ENCODE assay signal across 1 cellular context in genomic region chr4:38870098-38870850, GRCh38.
TF ChIP-seq lines count a peak whose summit lies in the region.

No MANE protein-coding gene starts in this region.

TF ChIP-seq in HepG2, 621 proteins besides CTCF, POLR2A, EP300 and RAD21:
- TF ChIP-seq ZBTB8A (CRISPR knock-in tag; IDR thresholded peaks at IDR 0.05; ENCODE audit: borderline replicate concordance, low read depth) (no peak), SAP130 (CRISPR knock-in tag; IDR thresholded peaks at IDR 0.05; ENCODE audit: low read depth) (0 out of 2 replicates have a peak, but pooled peaks have one; percentile 10), TCF7 (IDR thresholded peaks at IDR 0.05; ENCODE audit: low read depth) (peak; percentile 11; the same call in 1 of the 2 replicates), FOSL2 (CRISPR knock-in tag; IDR thresholded peaks at IDR 0.05) (0 out of 2 replicates have a peak, but pooled peaks have one; percentile 13)
